In genomic region chr14:54105406-54105805, GRCh38 we compare ENCODE assay signal across 25 cellular contexts.
"Had no signal": no experiment of that assay in that cellular context is flagged by ENCODE, and none has a peak within 500 bp of the region (broad histone marks: within the 10 kb centered on the region; RNA-seq: fewer than 3 reads in every experiment).

No MANE protein-coding gene starts in this region.

- H3K4me1 Mint-ChIP-seq: activated naive CD4-positive, alpha-beta T cell treated with anti-CD3 and anti-CD28 coated beads, Interleukin-2, amount 10 ng/mL, durations not matched to agents 7 days and 5 days; activated naive CD8-positive, alpha-beta T cell treated with anti-CD3 and anti-CD28 coated beads, Interleukin-2, amount 10 ng/mL, durations not matched to agents 7 days and 5 days; endodermal cell had no signal

- DNase-seq: activated CD4-positive, alpha-beta memory T cell treated with anti-CD3 and anti-CD28 coated beads for 36 hours; activated CD4-positive, alpha-beta T cell treated with anti-CD3 and anti-CD28 coated beads for 48 hours; activated CD8-positive, alpha-beta memory T cell treated with anti-CD3 and anti-CD28 coated beads, Interleukin-2, amount 50 U/mL, for 48 hours; activated gamma-delta T cell; activated naive CD4-positive, alpha-beta T cell treated with anti-CD3 and anti-CD28 coated beads, Interleukin-2, amount 10 ng/mL, durations not matched to agents 7 days and 5 days; activated naive CD8-positive, alpha-beta T cell treated with anti-CD3 and anti-CD28 coated beads, Interleukin-2, amount 10 ng/mL, durations not matched to agents 7 days and 5 days; activated T-cell treated with anti-CD3 and anti-CD28 coated beads, Interleukin-2, amount 50 U/mL, for 24 hours; brain microvascular endothelial cell; central memory CD4-positive, alpha-beta T cell; endodermal cell; hippocampal formation; lower lobe of right lung; mucosa of descending colon; posterior cingulate gyrus; right cardiac atrium; spleen; stimulated activated naive CD4-positive, alpha-beta T cell; T-helper 9 cell; transverse colon had no signal

- H3K9me3 Mint-ChIP-seq: activated CD4-positive, alpha-beta memory T cell treated with anti-CD3 and anti-CD28 coated beads for 36 hours; activated naive CD4-positive, alpha-beta T cell treated with anti-CD3 and anti-CD28 coated beads, Interleukin-2, amount 10 ng/mL, durations not matched to agents 7 days and 5 days; activated naive CD8-positive, alpha-beta T cell treated with anti-CD3 and anti-CD28 coated beads, Interleukin-2, amount 10 ng/mL, durations not matched to agents 7 days and 5 days; activated T-cell treated with anti-CD3 and anti-CD28 coated beads, Interleukin-2, amount 50 U/mL, for 24 hours; dendritic cell treated with granulocyte-macrophage colony-stimulating factor and Interleukin-4, amounts not matched to agents 40 ng/mL and 50 ng/mL, for 4 days; endodermal cell; T-helper 1 cell treated with Interleukin-12 subunit alpha and Interleukin-12 subunit beta and Interleukin-4 antibody, amounts not matched to agents 30 μg/mL and 1 μg/mL, for 36 hours had no signal

- H3K36me3 Mint-ChIP-seq: activated CD4-positive, alpha-beta memory T cell treated with anti-CD3 and anti-CD28 coated beads for 36 hours; activated naive CD4-positive, alpha-beta T cell treated with anti-CD3 and anti-CD28 coated beads, Interleukin-2, amount 10 ng/mL, durations not matched to agents 7 days and 5 days; activated naive CD8-positive, alpha-beta T cell treated with anti-CD3 and anti-CD28 coated beads, Interleukin-2, amount 10 ng/mL, durations not matched to agents 7 days and 5 days; natural killer cell treated with Interleukin-12 subunit alpha and Interleukin-12 subunit beta and Interleukin-15 and Interleukin-18, amount 100 ng/mL, for 72 hours had no signal

- H3K27me3 Mint-ChIP-seq: activated naive CD4-positive, alpha-beta T cell treated with anti-CD3 and anti-CD28 coated beads, Interleukin-2, amount 10 ng/mL, durations not matched to agents 7 days and 5 days; activated naive CD8-positive, alpha-beta T cell treated with anti-CD3 and anti-CD28 coated beads, Interleukin-2, amount 10 ng/mL, durations not matched to agents 7 days and 5 days; dendritic cell treated with granulocyte-macrophage colony-stimulating factor and Interleukin-4, amounts not matched to agents 40 ng/mL and 50 ng/mL, for 4 days; natural killer cell treated with Interleukin-12 subunit alpha and Interleukin-12 subunit beta and Interleukin-15 and Interleukin-18, amount 100 ng/mL, for 72 hours had no signal

- H3K27ac Mint-ChIP-seq: activated CD4-positive, alpha-beta memory T cell treated with anti-CD3 and anti-CD28 coated beads for 36 hours; activated naive CD4-positive, alpha-beta T cell treated with anti-CD3 and anti-CD28 coated beads, Interleukin-2, amount 10 ng/mL, durations not matched to agents 7 days and 5 days; activated naive CD8-positive, alpha-beta T cell treated with anti-CD3 and anti-CD28 coated beads, Interleukin-2, amount 10 ng/mL, durations not matched to agents 7 days and 5 days; activated T-cell treated with anti-CD3 and anti-CD28 coated beads, Interleukin-2, amount 50 U/mL, for 24 hours; dendritic cell treated with granulocyte-macrophage colony-stimulating factor and Interleukin-4, amounts not matched to agents 40 ng/mL and 50 ng/mL, for 4 days; endodermal cell; natural killer cell treated with Interleukin-12 subunit alpha and Interleukin-12 subunit beta and Interleukin-15 and Interleukin-18, amount 100 ng/mL, for 72 hours; T-helper 1 cell treated with Interleukin-12 subunit alpha and Interleukin-12 subunit beta and Interleukin-4 antibody, amounts not matched to agents 30 μg/mL and 1 μg/mL, for 36 hours had no signal

- ATAC-seq: activated CD4-positive, CD25-positive, alpha-beta regulatory T cell treated with anti-CD3 and anti-CD28 coated beads, Interleukin-2, amount 50 U/mL, for 24 hours; gastroesophageal sphincter; left lobe of liver; natural killer cell treated with Interleukin-12 subunit alpha and Interleukin-12 subunit beta and Interleukin-15 and Interleukin-18, amount 100 ng/mL, for 72 hours; right cardiac atrium had no signal

- H3K4me3 Mint-ChIP-seq: activated CD4-positive, alpha-beta memory T cell treated with anti-CD3 and anti-CD28 coated beads for 36 hours; activated naive CD4-positive, alpha-beta T cell treated with anti-CD3 and anti-CD28 coated beads, Interleukin-2, amount 10 ng/mL, durations not matched to agents 7 days and 5 days; activated naive CD8-positive, alpha-beta T cell treated with anti-CD3 and anti-CD28 coated beads, Interleukin-2, amount 10 ng/mL, durations not matched to agents 7 days and 5 days; activated T-cell treated with anti-CD3 and anti-CD28 coated beads, Interleukin-2, amount 50 U/mL, for 24 hours; dendritic cell treated with granulocyte-macrophage colony-stimulating factor and Interleukin-4, amounts not matched to agents 40 ng/mL and 50 ng/mL, for 4 days; endodermal cell; natural killer cell treated with Interleukin-12 subunit alpha and Interleukin-12 subunit beta and Interleukin-15 and Interleukin-18, amount 100 ng/mL, for 72 hours; T-helper 1 cell treated with Interleukin-12 subunit alpha and Interleukin-12 subunit beta and Interleukin-4 antibody, amounts not matched to agents 30 μg/mL and 1 μg/mL, for 36 hours had no signal
